ENCODE assay signal across 12 cellular contexts in the genomic region with DNA sequence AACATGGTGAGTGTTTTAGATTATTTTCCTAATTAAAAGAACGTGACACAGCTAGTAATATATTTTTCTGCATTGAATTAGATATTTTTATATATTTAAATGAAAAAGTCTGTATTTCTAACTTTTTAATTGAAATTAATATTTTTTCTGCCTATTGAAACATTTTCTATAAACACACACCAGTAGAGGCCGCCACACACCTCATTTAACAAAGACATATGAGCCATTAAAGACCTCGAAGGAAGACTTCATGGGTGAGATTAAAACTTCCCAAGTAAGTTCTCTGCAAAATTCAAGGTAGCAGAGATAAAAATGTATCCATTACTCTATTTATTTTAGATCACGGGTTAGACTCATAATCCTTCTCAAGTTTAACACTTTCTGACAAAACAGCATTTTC. TPM values are rescaled to one million over a fixed set of nuclear protein-coding genes. Genes with fewer than 3 reads are reported as not detected.
DNase-seq lines count a peak whose midpoint lies in the region; ATAC-seq and TF ChIP-seq lines count a peak whose summit lies in the region.
"Had no signal": no experiment of that assay in that cellular context is flagged by ENCODE, and none has a peak within 500 bp of the region (broad histone marks: within the 10 kb centered on the region; RNA-seq: fewer than 3 reads in every experiment).

No MANE protein-coding gene starts in this region.

- H3K4me3 Mint-ChIP-seq in Calu3 (ENCODE audit: low read depth, unreplicated experiment) = no peak overlapping the region

- TF ChIP-seq CTCF in Calu3 (IDR thresholded peaks at IDR 0.05; ENCODE audit: unreplicated experiment) = no peak

- CTCF ChIA-PET in Calu3 (lab: Charles Lee) = no interaction called here

- H3K9me3 Mint-ChIP-seq in Calu3 (ENCODE audit: low read depth, unreplicated experiment) = peaks cover 2% of the 10 kb centered on the region

- H3K4me1 Mint-ChIP-seq in Calu3 (ENCODE audit: low read depth, unreplicated experiment) = no peaks in the 10 kb centered on the region

- no peaks in the 10 kb centered on the region for H3K27me3 Mint-ChIP-seq in Calu3 (ENCODE audit: unreplicated experiment)

- H3K36me3 Mint-ChIP-seq in Calu3 (ENCODE audit: insufficient read depth, unreplicated experiment) = no peaks in the 10 kb centered on the region

- H3K27ac ChIP-seq in angular gyrus (ENCODE audit: low read depth, low read length) = peak overlapping the region; percentile 72
- H3K27ac ChIP-seq: psoas muscle had no signal

- intact Hi-C loops in Calu3 (cut with micrococcal nuclease; ENCODE audit: unreplicated experiment) = loop anchor here (10.0 kb wide), 1 partner anchor 1979 kb away; no protein-coding TSS in a partner anchor

- no TSS peak for BruUV-seq in Calu3 (replicated peaks; lab: Mats Ljungman, UMichigan)

- ATAC-seq in HG02884 (IDR thresholded peaks at IDR 0.05; ENCODE audit: unreplicated experiment) = no peak
- ATAC-seq: psoas muscle had no signal

- peak; percentile 4 for DNase-seq in Calu3
- DNase-seq in HuH-7 (ENCODE audit: low spot score) = peak; percentile 7
- peak; percentile 57 for DNase-seq in left kidney (ENCODE audit: low read depth, low spot score)
- no peak for DNase-seq in SIG-M5 (lab: John Stamatoyannopoulos, UW)
- DNase-seq in dedifferentiated amniotic fluid mesenchymal stem cell (ENCODE audit: extremely low spot score) = no peak
- DNase-seq in GF-D8 (lab: John Stamatoyannopoulos, UW) = no peak
- DNase-seq: activated CD8-positive, alpha-beta memory T cell treated with anti-CD3 and anti-CD28 coated beads, Interleukin-2, amount 50 U/mL, for 4 hours; psoas muscle had no signal

- H3K27ac Mint-ChIP-seq in Calu3 (ENCODE audit: unreplicated experiment) = no peak overlapping the region

RNA-seq across cellular contexts. Expression of a gene that starts 8.3 kb away (rescaled TPM):
- total RNA-seq in Calu3 (2022) = not detected in 2 replicates
- total RNA-seq: dermis microvascular lymphatic vessel endothelial cell; T-helper 1 cell treated with Interleukin-12 subunit alpha and Interleukin-12 subunit beta and Interleukin-4 antibody, amounts not matched to agents 30 ng/mL and 1 ng/mL, for 36 hours had no signal

Comparison
In these comparisons a context has a peak if more than half of its experiments do, and no peak if none do; other contexts are left out.
1. DNase-seq: peak in Calu3 (single experiment), HuH-7 (single experiment) and left kidney (single experiment); none in SIG-M5 (single experiment), dedifferentiated amniotic fluid mesenchymal stem cell (single experiment) and GF-D8 (single experiment).